In genomic region chr7:24911213-24911603, GRCh38 we compare ENCODE assay signal across 11 cellular contexts.
DNase-seq lines count a peak whose midpoint lies in the region; ATAC-seq lines count a peak whose summit lies in the region.
"Had no signal": no experiment of that assay in that cellular context is flagged by ENCODE, and none has a peak within 500 bp of the region (broad histone marks: within the 10 kb centered on the region; RNA-seq: fewer than 3 reads in every experiment).

No MANE protein-coding gene starts in this region.

- CTCF ChIA-PET in CD4-positive, alpha-beta memory T cell (lab: Charles Lee; ENCODE audit: partially characterized antibody), result interaction anchor here (1.3 to 7.3 kb wide), 8 partner anchors 10 to 159 kb away, joined by 3 to 44 read pairs (median 5); partner anchors contain the start of gene OSBPL3

- no peak overlapping the region for H3K27ac ChIP-seq in CD4-positive, alpha-beta memory T cell (ENCODE audit: low read depth, low read length)

- DNase-seq in CD4-positive, alpha-beta memory T cell, result peak; percentile 50 to 68 (median 56)
- DNase-seq in KBM-7 (peak; percentile 80), NCI-H524 (lab: John Stamatoyannopoulos, UW) (no peak), globus pallidus (ENCODE audit: low spot score) (no peak), occipital lobe (lab: John Stamatoyannopoulos, UW) (no peak), DMS79 (lab: John Stamatoyannopoulos, UW) (no peak)
- no peak for DNase-seq in activated naive CD8-positive, alpha-beta T cell treated with anti-CD3 and anti-CD28 coated beads, Interleukin-2, amount 10 ng/mL, durations not matched to agents 7 days and 5 days
- DNase-seq: activated CD4-positive, alpha-beta T cell treated with anti-CD3 and anti-CD28 coated beads for 1 hour; IMR-90 had no signal

- intact Hi-C loops in CD4-positive, alpha-beta memory T cell (cut with micrococcal nuclease), result loop anchor here (1.0 to 5.0 kb wide), 4 partner anchors 16 to 161 kb away; no protein-coding TSS in a partner anchor

- H3K27ac Mint-ChIP-seq in CD4-positive, alpha-beta memory T cell, result peak overlapping the region; percentile 54 to 95 (median 79)
- peak overlapping the region; percentile 99 for H3K27ac Mint-ChIP-seq in activated naive CD8-positive, alpha-beta T cell treated with anti-CD3 and anti-CD28 coated beads, Interleukin-2, amount 10 ng/mL, durations not matched to agents 7 days and 5 days
- H3K27ac Mint-ChIP-seq: nephron had no signal

- peak; percentile 37 for ATAC-seq in GM18907 (IDR thresholded peaks at IDR 0.05; ENCODE audit: unreplicated experiment)
- ATAC-seq in activated naive CD8-positive, alpha-beta T cell treated with anti-CD3 and anti-CD28 coated beads, Interleukin-2, amount 10 ng/mL, durations not matched to agents 7 days and 5 days (ENCODE audit: low read depth), result peak; percentile 67

- H3K36me3 ChIP-seq in CD4-positive, alpha-beta memory T cell (ENCODE audit: insufficient read depth, low read length), result no peaks in the 10 kb centered on the region

- no peaks in the 10 kb centered on the region for H3K9me3 ChIP-seq in CD4-positive, alpha-beta memory T cell (ENCODE audit: control insufficient read depth in 1 of 2, low read length in 2 of 2)

- H3K4me3 Mint-ChIP-seq in CD4-positive, alpha-beta memory T cell, result peak overlapping the region in 7 of 8 donors; percentile 36 to 90 (median 64)
- H3K4me3 Mint-ChIP-seq in activated naive CD8-positive, alpha-beta T cell treated with anti-CD3 and anti-CD28 coated beads, Interleukin-2, amount 10 ng/mL, durations not matched to agents 7 days and 5 days, result peak overlapping the region; percentile 79
- H3K4me3 Mint-ChIP-seq: nephron had no signal

- POLR2A ChIA-PET in CD4-positive, alpha-beta memory T cell (lab: Charles Lee; ENCODE audit: partially characterized antibody), result interaction anchor here (0.6 to 5.2 kb wide), 8 partner anchors 54 to 173 kb away, joined by 3 to 68 read pairs (median 5); partner anchors contain the start of gene OSBPL3
- POLR2A ChIA-PET in activated naive CD8-positive, alpha-beta T cell treated with anti-CD3 and anti-CD28 coated beads, Interleukin-2, amount 10 ng/mL, durations not matched to agents 7 days and 5 days (lab: Charles Lee), result interaction anchor here (1.0 to 4.5 kb wide), 6 partner anchors 10 to 70 kb away, joined by 3 to 34 read pairs (median 8); partner anchors contain the start of gene OSBPL3

- peaks cover 88% of the 10 kb centered on the region for H3K4me1 ChIP-seq in CD4-positive, alpha-beta memory T cell (ENCODE audit: insufficient read depth, low read length)

- H3K4me1 Mint-ChIP-seq in CD4-positive, alpha-beta memory T cell, result peaks cover 46 to 64% (median 55%) of the 10 kb centered on the region in 4 donors
- H3K4me1 Mint-ChIP-seq in activated naive CD8-positive, alpha-beta T cell treated with anti-CD3 and anti-CD28 coated beads, Interleukin-2, amount 10 ng/mL, durations not matched to agents 7 days and 5 days, result peaks cover 53% of the 10 kb centered on the region

- in situ Hi-C loops in KBM-7 (cut with MboI; ENCODE audit: low pct_unique_long_range_greater_than_20kb, low sequenced_read_pairs), result no loop called here

- peaks cover 0 to 4% of the 10 kb centered on the region in 2 donors for H3K36me3 Mint-ChIP-seq in CD4-positive, alpha-beta memory T cell
- peaks cover 28% of the 10 kb centered on the region for H3K36me3 Mint-ChIP-seq in activated naive CD8-positive, alpha-beta T cell treated with anti-CD3 and anti-CD28 coated beads, Interleukin-2, amount 10 ng/mL, durations not matched to agents 7 days and 5 days

- no peaks in the 10 kb centered on the region for H3K27me3 Mint-ChIP-seq in CD4-positive, alpha-beta memory T cell
- H3K27me3 Mint-ChIP-seq in activated naive CD8-positive, alpha-beta T cell treated with anti-CD3 and anti-CD28 coated beads, Interleukin-2, amount 10 ng/mL, durations not matched to agents 7 days and 5 days, result no peaks in the 10 kb centered on the region

- H3K4me3 ChIP-seq in CD4-positive, alpha-beta memory T cell (ENCODE audit: low read length in 2 of 2), result no peak overlapping the region

- no peaks in the 10 kb centered on the region for H3K27me3 ChIP-seq in CD4-positive, alpha-beta memory T cell (ENCODE audit: insufficient read depth, low read length)

- H3K9me3 Mint-ChIP-seq in CD4-positive, alpha-beta memory T cell, result no peaks in the 10 kb centered on the region
- no peaks in the 10 kb centered on the region for H3K9me3 Mint-ChIP-seq in activated naive CD8-positive, alpha-beta T cell treated with anti-CD3 and anti-CD28 coated beads, Interleukin-2, amount 10 ng/mL, durations not matched to agents 7 days and 5 days
- H3K9me3 Mint-ChIP-seq: nephron had no signal

Comparison
In these comparisons a context has a peak if more than half of its experiments do, and no peak if none do; other contexts are left out.
1. DNase-seq: peak in CD4-positive, alpha-beta memory T cell (5 of 5) and KBM-7 (single experiment); none in activated naive CD8-positive, alpha-beta T cell treated with anti-CD3 and anti-CD28 coated beads, Interleukin-2, amount 10 ng/mL, durations not matched to agents 7 days and 5 days (single experiment), NCI-H524 (0 of 2), globus pallidus (single experiment), occipital lobe (single experiment) and DMS79 (single experiment).